ENCODE assay signal across 23 cellular contexts in genomic region chr16:28859326-28859725, GRCh38. TPM values are rescaled to one million over a fixed set of nuclear protein-coding genes. Genes with fewer than 3 reads are reported as not detected.
"Had no signal": no experiment of that assay in that cellular context is flagged by ENCODE, and none has a peak within 500 bp of the region (broad histone marks: within the 10 kb centered on the region; RNA-seq: fewer than 3 reads in every experiment).

No MANE protein-coding gene starts in this region.

- H3K9me3 Mint-ChIP-seq: activated CD4-positive, alpha-beta memory T cell treated with anti-CD3 and anti-CD28 coated beads for 36 hours; activated naive CD4-positive, alpha-beta T cell treated with anti-CD3 and anti-CD28 coated beads, Interleukin-2, amount 10 ng/mL, durations not matched to agents 7 days and 5 days; activated naive CD8-positive, alpha-beta T cell treated with anti-CD3 and anti-CD28 coated beads, Interleukin-2, amount 50 U/mL, for 24 hours; activated T-cell treated with anti-CD3 and anti-CD28 coated beads, Interleukin-2, amount 50 U/mL, for 24 hours; endodermal cell; naive B cell; stimulated activated naive CD8-positive, alpha-beta T cell treated with anti-CD3 and anti-CD28 coated beads, Interleukin-15, amount 100 ng/mL, for 72 hours; T-helper 2 cell treated with Interferon-gamma antibody and Interleukin-4, amounts not matched to agents 5 μg/mL and 100 μg/mL, for 36 hours; WTC11 had no signal

- DNase-seq: activated CD4-positive, alpha-beta memory T cell treated with anti-CD3 and anti-CD28 coated beads for 36 hours; activated CD4-positive, alpha-beta T cell treated with anti-CD3 and anti-CD28 coated beads for 4 hours; activated naive CD4-positive, alpha-beta T cell treated with anti-CD3 and anti-CD28 coated beads, Interleukin-2, amount 10 ng/mL, durations not matched to agents 7 days and 5 days; activated naive CD8-positive, alpha-beta T cell treated with anti-CD3 and anti-CD28 coated beads, Interleukin-2, amount 50 U/mL, for 24 hours; activated T-cell treated with anti-CD3 and anti-CD28 coated beads, Interleukin-2, amount 50 U/mL, for 24 hours; aorta; brain microvascular endothelial cell; central memory CD4-positive, alpha-beta T cell; colonic mucosa; endodermal cell; erythroblast; gastrocnemius medialis; heart left ventricle; left lung; mammary epithelial cell; naive B cell; right lobe of liver; stimulated activated CD4-positive, alpha-beta T cell treated with anti-CD3 and anti-CD28 coated beads, Interleukin-4, amount 100 ng/mL, for 1 hour; stimulated activated naive CD8-positive, alpha-beta T cell treated with anti-CD3 and anti-CD28 coated beads, Interleukin-15, amount 100 ng/mL, for 72 hours; transverse colon had no signal

- H3K4me3 Mint-ChIP-seq: activated CD4-positive, alpha-beta memory T cell treated with anti-CD3 and anti-CD28 coated beads for 36 hours; activated naive CD4-positive, alpha-beta T cell treated with anti-CD3 and anti-CD28 coated beads, Interleukin-2, amount 10 ng/mL, durations not matched to agents 7 days and 5 days; activated naive CD8-positive, alpha-beta T cell treated with anti-CD3 and anti-CD28 coated beads, Interleukin-2, amount 50 U/mL, for 24 hours; activated T-cell treated with anti-CD3 and anti-CD28 coated beads, Interleukin-2, amount 50 U/mL, for 24 hours; endodermal cell; stimulated activated naive CD8-positive, alpha-beta T cell treated with anti-CD3 and anti-CD28 coated beads, Interleukin-15, amount 100 ng/mL, for 72 hours; T-helper 2 cell treated with Interferon-gamma antibody and Interleukin-4, amounts not matched to agents 5 μg/mL and 100 μg/mL, for 36 hours; WTC11 had no signal

- H3K27me3 Mint-ChIP-seq: activated CD4-positive, alpha-beta memory T cell treated with anti-CD3 and anti-CD28 coated beads for 36 hours; activated naive CD4-positive, alpha-beta T cell treated with anti-CD3 and anti-CD28 coated beads, Interleukin-2, amount 10 ng/mL, durations not matched to agents 7 days and 5 days; activated naive CD8-positive, alpha-beta T cell treated with anti-CD3 and anti-CD28 coated beads, Interleukin-2, amount 50 U/mL, for 24 hours; activated T-cell treated with anti-CD3 and anti-CD28 coated beads, Interleukin-2, amount 50 U/mL, for 24 hours; naive B cell; stimulated activated naive CD8-positive, alpha-beta T cell treated with anti-CD3 and anti-CD28 coated beads, Interleukin-15, amount 100 ng/mL, for 72 hours had no signal

- ATAC-seq: activated naive CD8-positive, alpha-beta T cell treated with anti-CD3 and anti-CD28 coated beads, Interleukin-2, amount 50 U/mL, for 24 hours; gastrocnemius medialis; heart left ventricle; left lung; right lobe of liver; stimulated activated naive CD8-positive, alpha-beta T cell treated with anti-CD3 and anti-CD28 coated beads, Interleukin-15, amount 100 ng/mL, for 72 hours; WTC11 had no signal

- H3K36me3 Mint-ChIP-seq: naive B cell, WTC11 had no signal

- H3K27ac Mint-ChIP-seq: activated CD4-positive, alpha-beta memory T cell treated with anti-CD3 and anti-CD28 coated beads for 36 hours; activated naive CD4-positive, alpha-beta T cell treated with anti-CD3 and anti-CD28 coated beads, Interleukin-2, amount 10 ng/mL, durations not matched to agents 7 days and 5 days; activated T-cell treated with anti-CD3 and anti-CD28 coated beads, Interleukin-2, amount 50 U/mL, for 24 hours; T-helper 2 cell treated with Interferon-gamma antibody and Interleukin-4, amounts not matched to agents 5 μg/mL and 100 μg/mL, for 36 hours; WTC11 had no signal

RNA-seq across cellular contexts. Expression of gene ATP2A1, which starts 19.0 kb away (rescaled TPM):
- total RNA-seq: vagina had no signal
